Comparison of ENCODE assay signal across 8 cellular contexts in the genomic region with DNA sequence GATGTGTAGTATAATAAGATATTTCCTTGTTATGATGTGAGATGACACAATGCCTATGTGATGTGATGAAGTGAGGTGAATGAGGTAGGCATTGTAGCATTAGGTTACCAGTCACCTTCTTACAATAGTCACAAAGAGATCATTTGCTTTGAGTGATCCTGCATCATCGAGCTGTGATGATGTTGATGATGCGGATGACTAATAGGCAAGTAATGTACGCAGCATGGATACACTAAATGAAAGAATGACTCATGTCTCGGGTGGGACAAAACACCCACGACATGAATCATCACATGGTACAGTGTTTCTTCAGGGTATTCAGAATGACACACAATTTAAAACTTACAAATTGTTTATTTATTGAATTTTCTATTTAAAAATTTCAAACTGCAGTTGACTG.
DNase-seq lines count a peak whose midpoint lies in the region; ATAC-seq, FAIRE-seq and TF ChIP-seq lines count a peak whose summit lies in the region.

No MANE protein-coding gene starts in this region.

- H3K4me1 Mint-ChIP-seq in GM23338 = no peaks in the 10 kb centered on the region

- H3K27ac Mint-ChIP-seq in GM23338 = no peak overlapping the region

- POLR2A ChIA-PET in OCI-LY7 (lab: Charles Lee) = interaction anchor here (0.7 kb wide), 2 partner anchors 24 to 263 kb away, joined by 3 to 4 read pairs; no protein-coding TSS in a partner anchor

- H3K4me2 ChIP-seq in OCI-LY7 (ENCODE audit: low read length) (no peak overlapping the region), GM23338 (no peak overlapping the region)

- BruUV-seq in OCI-LY7 (replicated peaks; lab: Mats Ljungman, UMichigan) = no TSS peak

- no peaks in the 10 kb centered on the region for H3K9me3 ChIP-seq in left ventricle myocardium inferior (replicated peaks)
- no peaks in the 10 kb centered on the region for H3K9me3 ChIP-seq in OCI-LY7 (ENCODE audit: low read length)

- intact Hi-C loops in left ventricle myocardium inferior (cut with micrococcal nuclease) (no loop called here), OCI-LY7 (cut with micrococcal nuclease; ENCODE audit: unreplicated experiment) (no loop called here)

- H4K20me1 ChIP-seq in OCI-LY7 (ENCODE audit: insufficient read depth, low read length) (no peaks in the 10 kb centered on the region), GM23338 (replicated peaks; ENCODE audit: insufficient read depth) (no peaks in the 10 kb centered on the region)

- FAIRE-seq in HTR-8/SVneo (lab: Jason Lieb, UNC) = peak; percentile 92

- TF ChIP-seq CTCF in left ventricle myocardium inferior (IDR thresholded peaks at IDR 0.05; ENCODE audit: borderline replicate concordance) (no peak), OCI-LY7 (conservative IDR thresholded peaks at IDR 0.05; ENCODE audit: low read length) (no peak), GM23338 (conservative IDR thresholded peaks at IDR 0.05; ENCODE audit: low read depth in 2 of 2) (no peak)

- H3K36me3 Mint-ChIP-seq in GM23338 (ENCODE audit: low read depth) = no peaks in the 10 kb centered on the region

- ATAC-seq in GM18868 (IDR thresholded peaks at IDR 0.05; ENCODE audit: unreplicated experiment) = peak; percentile 81
- no peak for ATAC-seq in GM23338
- no peak for ATAC-seq in HG03108 (IDR thresholded peaks at IDR 0.05; ENCODE audit: unreplicated experiment)

- CTCF ChIA-PET in OCI-LY7 (lab: Charles Lee; ENCODE audit: unreplicated experiment) = no interaction called here

- H3K9me2 ChIP-seq in OCI-LY7 (ENCODE audit: insufficient read depth, low read length) (no peaks in the 10 kb centered on the region), GM23338 (ENCODE audit: insufficient read depth) (no peaks in the 10 kb centered on the region)

- H3K36me3 ChIP-seq in left ventricle myocardium inferior (no peaks in the 10 kb centered on the region), OCI-LY7 (ENCODE audit: insufficient read depth, low read length) (no peaks in the 10 kb centered on the region), GM23338 (ENCODE audit: insufficient read depth) (no peaks in the 10 kb centered on the region)

- no peaks in the 10 kb centered on the region for H3F3A ChIP-seq in GM23338 (replicated peaks; ENCODE audit: low read depth)

- H3K27me3 ChIP-seq in left ventricle myocardium inferior (ENCODE audit: low read depth) (no peaks in the 10 kb centered on the region), GM23338 (ENCODE audit: insufficient read depth) (no peaks in the 10 kb centered on the region)

- H3K79me2 ChIP-seq in OCI-LY7 (ENCODE audit: insufficient read depth, low read depth, low read length) = no peaks in the 10 kb centered on the region
- no peaks in the 10 kb centered on the region for H3K79me2 ChIP-seq in GM23338 (replicated peaks; ENCODE audit: insufficient read depth)

- H2AFZ ChIP-seq in OCI-LY7 (ENCODE audit: low read length) (no peak overlapping the region), GM23338 (no peak overlapping the region)

- H3K4me1 ChIP-seq in left ventricle myocardium inferior (peaks cover 8% of the 10 kb centered on the region), OCI-LY7 (ENCODE audit: insufficient read depth, low read length, poor library complexity, severe bottlenecking) (no peaks in the 10 kb centered on the region), GM23338 (ENCODE audit: insufficient read depth) (no peaks in the 10 kb centered on the region)

- DNase-seq in HTR-8/SVneo (ENCODE audit: insufficient read length, low spot score) (peak; percentile 41), activated T-cell treated with anti-CD3 and anti-CD28 coated beads for 48 hours (ENCODE audit: low read depth) (peak; percentile 23), left ventricle myocardium inferior (no peak), OCI-LY7 (ENCODE audit: low spot score) (no peak), GM23338 (ENCODE audit: low spot score) (no peak)
- DNase-seq in stimulated activated CD4-positive, alpha-beta T cell treated with anti-CD3 and anti-CD28 coated beads, TNF-alpha, amount 100 ng/mL, for 48 hours (ENCODE audit: low read depth in 3 of 3) = peak; percentile 16 to 38 (median 18)

- H3K4me3 Mint-ChIP-seq in GM23338 = no peak overlapping the region

- H3K27ac ChIP-seq in left ventricle myocardium inferior (replicated peaks) (no peak overlapping the region), OCI-LY7 (ENCODE audit: low read depth, low read length, poor library complexity, severe bottlenecking) (no peak overlapping the region), GM23338 (ENCODE audit: low read depth) (no peak overlapping the region)

- H3K9me3 Mint-ChIP-seq in GM23338 = no peaks in the 10 kb centered on the region

- peak overlapping the region; percentile 43 for H3K4me3 ChIP-seq in left ventricle myocardium inferior
- H3K4me3 ChIP-seq in OCI-LY7 (ENCODE audit: low read depth, low read length, poor library complexity, severe bottlenecking) = no peak overlapping the region
- no peak overlapping the region for H3K4me3 ChIP-seq in GM23338

- H3K27me3 Mint-ChIP-seq in GM23338 (ENCODE audit: insufficient read depth, low read depth, poor library complexity) = no peaks in the 10 kb centered on the region

TF ChIP-seq in GM23338, 12 proteins besides CTCF, POLR2A, EP300 and RAD21 (continues in another document):
- TF ChIP-seq ZNF331 (CRISPR knock-in tag; IDR thresholded peaks at IDR 0.05; ENCODE audit: low read depth) = no peak
- no peak for TF ChIP-seq STAT1 (IDR thresholded peaks at IDR 0.05; ENCODE audit: unreplicated experiment)
- no peak for TF ChIP-seq EZH2 (IDR thresholded peaks at IDR 0.05; ENCODE audit: low read depth, unreplicated experiment)
- TF ChIP-seq, protein P1, sequence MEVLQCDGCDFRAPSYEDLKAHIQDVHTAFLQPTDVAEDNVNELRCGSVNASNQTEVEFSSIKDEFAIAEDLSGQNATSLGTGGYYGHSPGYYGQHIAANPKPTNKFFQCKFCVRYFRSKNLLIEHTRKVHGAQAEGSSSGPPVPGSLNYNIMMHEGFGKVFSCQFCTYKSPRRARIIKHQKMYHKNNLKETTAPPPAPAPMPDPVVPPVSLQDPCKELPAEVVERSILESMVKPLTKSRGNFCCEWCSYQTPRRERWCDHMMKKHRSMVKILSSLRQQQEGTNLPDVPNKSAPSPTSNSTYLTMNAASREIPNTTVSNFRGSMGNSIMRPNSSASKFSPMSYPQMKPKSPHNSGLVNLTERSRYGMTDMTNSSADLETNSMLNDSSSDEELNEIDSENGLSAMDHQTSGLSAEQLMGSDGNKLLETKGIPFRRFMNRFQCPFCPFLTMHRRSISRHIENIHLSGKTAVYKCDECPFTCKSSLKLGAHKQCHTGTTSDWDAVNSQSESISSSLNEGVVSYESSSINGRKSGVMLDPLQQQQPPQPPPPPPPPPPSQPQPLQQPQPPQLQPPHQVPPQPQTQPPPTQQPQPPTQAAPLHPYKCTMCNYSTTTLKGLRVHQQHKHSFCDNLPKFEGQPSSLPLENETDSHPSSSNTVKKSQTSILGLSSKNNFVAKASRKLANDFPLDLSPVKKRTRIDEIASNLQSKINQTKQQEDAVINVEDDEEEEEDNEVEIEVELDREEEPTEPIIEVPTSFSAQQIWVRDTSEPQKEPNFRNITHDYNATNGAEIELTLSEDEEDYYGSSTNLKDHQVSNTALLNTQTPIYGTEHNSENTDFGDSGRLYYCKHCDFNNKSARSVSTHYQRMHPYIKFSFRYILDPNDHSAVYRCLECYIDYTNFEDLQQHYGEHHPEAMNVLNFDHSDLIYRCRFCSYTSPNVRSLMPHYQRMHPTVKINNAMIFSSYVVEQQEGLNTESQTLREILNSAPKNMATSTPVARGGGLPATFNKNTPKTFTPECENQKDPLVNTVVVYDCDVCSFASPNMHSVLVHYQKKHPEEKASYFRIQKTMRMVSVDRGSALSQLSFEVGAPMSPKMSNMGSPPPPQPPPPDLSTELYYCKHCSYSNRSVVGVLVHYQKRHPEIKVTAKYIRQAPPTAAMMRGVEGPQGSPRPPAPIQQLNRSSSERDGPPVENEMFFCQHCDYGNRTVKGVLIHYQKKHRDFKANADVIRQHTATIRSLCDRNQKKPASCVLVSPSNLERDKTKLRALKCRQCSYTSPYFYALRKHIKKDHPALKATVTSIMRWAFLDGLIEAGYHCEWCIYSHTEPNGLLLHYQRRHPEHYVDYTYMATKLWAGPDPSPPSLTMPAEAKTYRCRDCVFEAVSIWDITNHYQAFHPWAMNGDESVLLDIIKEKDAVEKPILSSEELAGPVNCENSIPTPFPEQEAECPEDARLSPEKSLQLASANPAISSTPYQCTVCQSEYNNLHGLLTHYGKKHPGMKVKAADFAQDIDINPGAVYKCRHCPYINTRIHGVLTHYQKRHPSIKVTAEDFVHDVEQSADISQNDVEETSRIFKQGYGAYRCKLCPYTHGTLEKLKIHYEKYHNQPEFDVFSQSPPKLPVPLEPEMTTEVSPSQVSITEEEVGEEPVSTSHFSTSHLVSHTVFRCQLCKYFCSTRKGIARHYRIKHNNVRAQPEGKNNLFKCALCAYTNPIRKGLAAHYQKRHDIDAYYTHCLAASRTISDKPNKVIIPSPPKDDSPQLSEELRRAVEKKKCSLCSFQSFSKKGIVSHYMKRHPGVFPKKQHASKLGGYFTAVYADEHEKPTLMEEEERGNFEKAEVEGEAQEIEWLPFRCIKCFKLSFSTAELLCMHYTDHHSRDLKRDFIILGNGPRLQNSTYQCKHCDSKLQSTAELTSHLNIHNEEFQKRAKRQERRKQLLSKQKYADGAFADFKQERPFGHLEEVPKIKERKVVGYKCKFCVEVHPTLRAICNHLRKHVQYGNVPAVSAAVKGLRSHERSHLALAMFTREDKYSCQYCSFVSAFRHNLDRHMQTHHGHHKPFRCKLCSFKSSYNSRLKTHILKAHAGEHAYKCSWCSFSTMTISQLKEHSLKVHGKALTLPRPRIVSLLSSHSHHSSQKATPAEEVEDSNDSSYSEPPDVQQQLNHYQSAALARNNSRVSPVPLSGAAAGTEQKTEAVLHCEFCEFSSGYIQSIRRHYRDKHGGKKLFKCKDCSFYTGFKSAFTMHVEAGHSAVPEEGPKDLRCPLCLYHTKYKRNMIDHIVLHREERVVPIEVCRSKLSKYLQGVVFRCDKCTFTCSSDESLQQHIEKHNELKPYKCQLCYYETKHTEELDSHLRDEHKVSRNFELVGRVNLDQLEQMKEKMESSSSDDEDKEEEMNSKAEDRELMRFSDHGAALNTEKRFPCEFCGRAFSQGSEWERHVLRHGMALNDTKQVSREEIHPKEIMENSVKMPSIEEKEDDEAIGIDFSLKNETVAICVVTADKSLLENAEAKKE (CRISPR knock-in tag; IDR thresholded peaks at IDR 0.05) = no peak
- TF ChIP-seq, protein P2, sequence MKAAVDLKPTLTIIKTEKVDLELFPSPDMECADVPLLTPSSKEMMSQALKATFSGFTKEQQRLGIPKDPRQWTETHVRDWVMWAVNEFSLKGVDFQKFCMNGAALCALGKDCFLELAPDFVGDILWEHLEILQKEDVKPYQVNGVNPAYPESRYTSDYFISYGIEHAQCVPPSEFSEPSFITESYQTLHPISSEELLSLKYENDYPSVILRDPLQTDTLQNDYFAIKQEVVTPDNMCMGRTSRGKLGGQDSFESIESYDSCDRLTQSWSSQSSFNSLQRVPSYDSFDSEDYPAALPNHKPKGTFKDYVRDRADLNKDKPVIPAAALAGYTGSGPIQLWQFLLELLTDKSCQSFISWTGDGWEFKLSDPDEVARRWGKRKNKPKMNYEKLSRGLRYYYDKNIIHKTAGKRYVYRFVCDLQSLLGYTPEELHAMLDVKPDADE (IDR thresholded peaks at IDR 0.05) = no peak
- no peak for TF ChIP-seq JUNB (IDR thresholded peaks at IDR 0.05; ENCODE audit: unreplicated experiment)
- TF ChIP-seq NANOG (IDR thresholded peaks at IDR 0.05; ENCODE audit: borderline replicate concordance) = no peak

Comparison
In these comparisons a context has a peak if more than half of its experiments do, and no peak if none do; other contexts are left out.
1. DNase-seq: peak in HTR-8/SVneo (single experiment), activated T-cell treated with anti-CD3 and anti-CD28 coated beads for 48 hours (single experiment) and stimulated activated CD4-positive, alpha-beta T cell treated with anti-CD3 and anti-CD28 coated beads, TNF-alpha, amount 100 ng/mL, for 48 hours (3 of 3); none in left ventricle myocardium inferior (single experiment), OCI-LY7 (single experiment) and GM23338 (single experiment).